8 cellular contexts compared by ENCODE assay signal in genomic region chr5:170254056-170254455, GRCh38. TPM values are rescaled to one million over a fixed set of nuclear protein-coding genes. Genes with fewer than 3 reads are reported as not detected.
DNase-seq lines count a peak whose midpoint lies in the region; ATAC-seq and TF ChIP-seq lines count a peak whose summit lies in the region.

No MANE protein-coding gene starts in this region.

- no peaks in the 10 kb centered on the region for H3K36me3 ChIP-seq in MG63

- H3K4me3 ChIP-seq in epithelial cell of esophagus (ENCODE audit: low read length) (no peak overlapping the region), MG63 (no peak overlapping the region)

- TF ChIP-seq CTCF in epithelial cell of esophagus (IDR thresholded peaks at IDR 0.05; ENCODE audit: insufficient read depth, low read depth, low read length, missing control alignments): no peak

- no peaks in the 10 kb centered on the region for H3K9me3 ChIP-seq in MG63

- H3K27me3 ChIP-seq in MG63: peaks cover 55% of the 10 kb centered on the region

- DNase-seq in T-helper 2 cell: peak in 4 of 5 experiments; percentile 45 to 92 (median 68)
- peak; percentile 92 for DNase-seq in epithelial cell of esophagus (ENCODE audit: low read depth)
- no peak for DNase-seq in MG63
- no peak for DNase-seq in UCSD-AML1 (lab: John Stamatoyannopoulos, UW; ENCODE audit: unreplicated experiment)
- no peak for DNase-seq in DMS79 (lab: John Stamatoyannopoulos, UW)
- no peak for DNase-seq in NCI-H82 treated with DMSO at 0.1 percent for 48 hours (lab: John Stamatoyannopoulos, UW; ENCODE audit: unreplicated experiment)

- peak; percentile 95 for ATAC-seq in GM18517 (IDR thresholded peaks at IDR 0.05; ENCODE audit: unreplicated experiment)
- peak; percentile 99 for ATAC-seq in HG02870 (IDR thresholded peaks at IDR 0.05; ENCODE audit: unreplicated experiment)

RNA-seq across cellular contexts. Expression of gene C5orf58, which starts 21.3 kb away (rescaled TPM):
- not detected in 2 replicates for total RNA-seq in MG63 (2014; rRNA removed; shearing (Covaris generic); ENCODE audit: low replicate concordance)

RNA-seq across cellular contexts. Expression of gene LCP2, which starts 43.5 kb away (rescaled TPM):
- not detected in 2 replicates for total RNA-seq in MG63 (2014; rRNA removed; shearing (Covaris generic); ENCODE audit: low replicate concordance)

Comparison
In these comparisons a context has a peak if more than half of its experiments do, and no peak if none do; other contexts are left out.
1. DNase-seq: peak in T-helper 2 cell (4 of 5) and epithelial cell of esophagus (single experiment); none in MG63 (single experiment), UCSD-AML1 (single experiment), DMS79 (single experiment) and NCI-H82 treated with DMSO at 0.1 percent for 48 hours (single experiment).